12 cellular contexts compared by ENCODE assay signal in genomic region chr1:10640079-10640578, GRCh38.
A peak's percentile ranks its signal among the peaks of the same experiment; 100 is the strongest.
DNase-seq lines count a peak whose midpoint lies in the region; ATAC-seq and TF ChIP-seq lines count a peak whose summit lies in the region.
"Had no signal": no experiment of that assay in that cellular context is flagged by ENCODE, and none has a peak within 500 bp of the region (broad histone marks: within the 10 kb centered on the region; RNA-seq: fewer than 3 reads in every experiment).

No MANE protein-coding gene starts in this region.

- DNase-seq in H7 (peak; percentile 92), NCI-H446 (lab: John Stamatoyannopoulos, UW) (peak; percentile 47 to 88), WERI-Rb-1 (no peak), osteocyte (ENCODE audit: extremely low spot score, unreplicated experiment) (no peak)
- no peak for DNase-seq in stimulated activated CD4-positive, alpha-beta T cell treated with anti-CD3 and anti-CD28 coated beads, Interleukin-4, amount 100 ng/mL, for 24 hours
- DNase-seq: central memory CD4-positive, alpha-beta T cell; Peyer's patch had no signal

- H3K4me3 ChIP-seq in H7 (ENCODE audit: insufficient read depth, low read depth, low read length), result no peak overlapping the region
- H3K4me3 ChIP-seq in gastroesophageal sphincter, result no peak overlapping the region
- H3K4me3 ChIP-seq in skin epidermis, result no peak overlapping the region
- H3K4me3 ChIP-seq in WERI-Rb-1 (ENCODE audit: low read depth, low read length), result no peak overlapping the region
- H3K4me3 ChIP-seq: Peyer's patch had no signal

- no peaks in the 10 kb centered on the region for H3K36me3 ChIP-seq in H7 (replicated peaks; ENCODE audit: control insufficient read depth, insufficient read depth, low read length)
- peaks cover 0 to 53% of the 10 kb centered on the region in 2 donors for H3K36me3 ChIP-seq in gastroesophageal sphincter
- peaks cover 61% of the 10 kb centered on the region for H3K36me3 ChIP-seq in WERI-Rb-1

- TF ChIP-seq CTCF in gastroesophageal sphincter (IDR thresholded peaks at IDR 0.05) (no peak), WERI-Rb-1 (IDR thresholded peaks at IDR 0.05; ENCODE audit: low read depth, low read length) (no peak), osteocyte (IDR thresholded peaks at IDR 0.05) (no peak)

- WGBS in gastroesophageal sphincter (ENCODE audit: low coverage in 1 of 2), 2 donors, result 32% methylated on average over 12 of the region's 17 CpGs; no CpG with 5 or more reads in 1 of the 2 donors

- H3K36me3 Mint-ChIP-seq in osteocyte (ENCODE audit: unreplicated experiment), result no peaks in the 10 kb centered on the region

- TF ChIP-seq EP300 in gastroesophageal sphincter (IDR thresholded peaks at IDR 0.05), result no peak

- H3K9me3 ChIP-seq in gastroesophageal sphincter, result no peaks in the 10 kb centered on the region
- H3K9me3 ChIP-seq in WERI-Rb-1 (ENCODE audit: severe bottlenecking), result no peaks in the 10 kb centered on the region
- H3K9me3 ChIP-seq: Peyer's patch had no signal

- H3K27ac Mint-ChIP-seq in osteocyte (ENCODE audit: unreplicated experiment), result no peak overlapping the region
- H3K27ac Mint-ChIP-seq: activated T-helper 2 cell treated with anti-CD3 and anti-CD28 coated beads, Interferon-gamma antibody, Interleukin-2, Interleukin-4, amounts not matched to agents 10 μg/mL and 5 μg/mL and 100 μg/mL, durations not matched to agents 14 hours and 24 hours and 36 hours had no signal

- H3K4me3 Mint-ChIP-seq in osteocyte (ENCODE audit: unreplicated experiment), result no peak overlapping the region

- no peak for TF ChIP-seq POLR2A in gastroesophageal sphincter (IDR thresholded peaks at IDR 0.05)

- peaks cover 29% of the 10 kb centered on the region for H3K4me1 Mint-ChIP-seq in osteocyte (ENCODE audit: unreplicated experiment)

- H3K4me1 ChIP-seq in gastroesophageal sphincter, result peaks cover 0 to 54% (median 25%) of the 10 kb centered on the region in 3 donors

- ATAC-seq in gastroesophageal sphincter (peak; percentile 33), GM19397 (IDR thresholded peaks at IDR 0.05; ENCODE audit: unreplicated experiment) (no peak)

- H3K9me3 Mint-ChIP-seq in osteocyte (ENCODE audit: unreplicated experiment), result no peaks in the 10 kb centered on the region
- H3K9me3 Mint-ChIP-seq: activated T-helper 2 cell treated with anti-CD3 and anti-CD28 coated beads, Interferon-gamma antibody, Interleukin-2, Interleukin-4, amounts not matched to agents 10 μg/mL and 5 μg/mL and 100 μg/mL, durations not matched to agents 14 hours and 24 hours and 36 hours had no signal

- H3K27me3 Mint-ChIP-seq in osteocyte (ENCODE audit: unreplicated experiment), result no peaks in the 10 kb centered on the region

- peak overlapping the region in 3 of 4 donors; percentile 67 to 77 (median 74) for H3K27ac ChIP-seq in gastroesophageal sphincter
- peak overlapping the region in 11 of 21 experiments; percentile 3 to 74 (median 52) for H3K27ac ChIP-seq in skin epidermis
- H3K27ac ChIP-seq in WERI-Rb-1, result no peak overlapping the region; the same call in 1 of the 2 replicates
- H3K27ac ChIP-seq: KMS-11 had no signal

- peaks cover 15% of the 10 kb centered on the region; the same call in 1 of the 2 replicates for H3K27me3 ChIP-seq in H7 (ENCODE audit: control insufficient read depth, insufficient read depth, low read length)
- H3K27me3 ChIP-seq in gastroesophageal sphincter, result peaks cover 3% of the 10 kb centered on the region
- no peaks in the 10 kb centered on the region for H3K27me3 ChIP-seq in WERI-Rb-1 (ENCODE audit: insufficient read depth, low read depth, severe bottlenecking)
- H3K27me3 ChIP-seq: Peyer's patch had no signal

Comparison
In these comparisons a context has a peak if more than half of its experiments do, and no peak if none do; other contexts are left out.
1. DNase-seq: peak in H7 (single experiment) and NCI-H446 (2 of 2); none in WERI-Rb-1 (single experiment), osteocyte (single experiment) and stimulated activated CD4-positive, alpha-beta T cell treated with anti-CD3 and anti-CD28 coated beads, Interleukin-4, amount 100 ng/mL, for 24 hours (single experiment).